In the genomic region with DNA sequence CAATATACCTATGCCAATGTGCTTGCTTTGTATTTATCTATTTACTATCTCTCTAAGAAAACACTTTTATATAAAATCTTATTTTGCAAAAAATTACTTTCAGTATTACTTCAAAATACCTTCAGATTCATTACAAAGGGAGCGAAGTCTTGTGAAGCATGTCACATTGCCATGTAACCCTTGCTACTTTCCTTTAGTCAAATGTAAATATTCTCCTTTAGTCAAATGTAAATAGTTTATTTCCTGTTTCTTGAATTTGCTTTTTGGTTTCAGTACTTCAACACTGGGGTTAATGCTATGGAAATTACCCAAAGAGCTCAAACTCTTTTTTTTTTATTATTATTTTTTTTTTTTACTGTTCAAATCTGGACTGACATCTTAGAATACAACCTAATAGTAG, we compare ENCODE assay signal across 19 cellular contexts.
DNase-seq lines count a peak whose midpoint lies in the region; ATAC-seq and TF ChIP-seq lines count a peak whose summit lies in the region.
"Had no signal": no experiment of that assay in that cellular context is flagged by ENCODE, and none has a peak within 500 bp of the region (broad histone marks: within the 10 kb centered on the region; RNA-seq: fewer than 3 reads in every experiment).

No MANE protein-coding gene starts in this region.

- no peaks in the 10 kb centered on the region for H3F3A ChIP-seq in GM23338 (replicated peaks; ENCODE audit: low read depth)

- no peaks in the 10 kb centered on the region for H3K27me3 Mint-ChIP-seq in GM23338 (ENCODE audit: insufficient read depth, low read depth, poor library complexity)
- H3K27me3 Mint-ChIP-seq: B cell; CD4-positive, CD25-positive, alpha-beta regulatory T cell; CD8-positive, alpha-beta memory T cell had no signal

- TF ChIP-seq CTCF in GM13976 (IDR thresholded peaks at IDR 0.05; ENCODE audit: borderline replicate concordance, control extremely low read depth, extremely low read depth, insufficient read depth, missing control alignments) (no peak), GM23338 (conservative IDR thresholded peaks at IDR 0.05; ENCODE audit: low read depth in 2 of 2) (no peak)

- H4K91ac ChIP-seq in trophoblast cell (ENCODE audit: low read depth, low read length), result no peak overlapping the region

- peak; percentile 66 for ATAC-seq in GM18868 (IDR thresholded peaks at IDR 0.05; ENCODE audit: unreplicated experiment)
- ATAC-seq in GM23338, result no peak

- no peaks in the 10 kb centered on the region for H3K36me3 Mint-ChIP-seq in GM23338 (ENCODE audit: low read depth)
- H3K36me3 Mint-ChIP-seq: CD4-positive, CD25-positive, alpha-beta regulatory T cell; CD8-positive, alpha-beta memory T cell had no signal

- H3K9me3 ChIP-seq in trophoblast cell (ENCODE audit: insufficient read depth, low read depth, low read length), result no peaks in the 10 kb centered on the region
- H3K9me3 ChIP-seq: BLaER1, HAP-1 had no signal

- WGBS in trophoblast cell (ENCODE audit: extremely low coverage, insufficient coverage, insufficient read length), result no CpG with 5 or more reads among the region's 1 CpG

- no peak overlapping the region for H4K12ac ChIP-seq in trophoblast cell (ENCODE audit: low read depth, low read length)

- H3K23ac ChIP-seq in trophoblast cell (ENCODE audit: low read length), result no peak overlapping the region

- no peaks in the 10 kb centered on the region for H4K20me1 ChIP-seq in GM23338 (replicated peaks; ENCODE audit: insufficient read depth)
- H4K20me1 ChIP-seq: BLaER1 had no signal

- no peak overlapping the region for H3K4me3 Mint-ChIP-seq in GM23338
- H3K4me3 Mint-ChIP-seq: B cell; CD4-positive, CD25-positive, alpha-beta regulatory T cell; CD8-positive, alpha-beta memory T cell; HFFc6 had no signal

- no peak overlapping the region for H3K18ac ChIP-seq in trophoblast cell (ENCODE audit: low read length)

- H4K8ac ChIP-seq in trophoblast cell (ENCODE audit: low read depth, low read length), result no peak overlapping the region

- peak; percentile 19 for DNase-seq in DMS53 (lab: John Stamatoyannopoulos, UW)
- peak; percentile 5 for DNase-seq in GM13976 (ENCODE audit: low spot score)
- DNase-seq in GM23338 (ENCODE audit: low spot score), result no peak
- DNase-seq in trophoblast cell, result no peak
- DNase-seq in NCI-H82 treated with DMSO at 0.1 percent for 48 hours (lab: John Stamatoyannopoulos, UW; ENCODE audit: unreplicated experiment), result no peak
- no peak for DNase-seq in DMS 273 treated with DMSO at 0.1 percent for 48 hours (lab: John Stamatoyannopoulos, UW)
- no peak for DNase-seq in OCI-M2 (lab: John Stamatoyannopoulos, UW; ENCODE audit: unreplicated experiment)
- DNase-seq: CD4-positive, CD25-positive, alpha-beta regulatory T cell; CD8-positive, alpha-beta memory T cell; DMS79; GF-D8; GM23248; HFFc6 had no signal

- H3K27ac Mint-ChIP-seq in GM23338, result no peak overlapping the region
- H3K27ac Mint-ChIP-seq: B cell; CD4-positive, CD25-positive, alpha-beta regulatory T cell; CD8-positive, alpha-beta memory T cell; HFFc6 had no signal

- no peak overlapping the region for H2BK120ac ChIP-seq in trophoblast cell (ENCODE audit: insufficient read depth, low read length, poor library complexity)

- H3K4me1 ChIP-seq in GM23338 (ENCODE audit: insufficient read depth) (peaks cover 28% of the 10 kb centered on the region), trophoblast cell (ENCODE audit: control insufficient read depth in 1 of 2, insufficient read depth in 2 of 2, low read length in 2 of 2) (no peaks in the 10 kb centered on the region)
- H3K4me1 ChIP-seq: BLaER1, HAP-1 had no signal

- H2BK12ac ChIP-seq in trophoblast cell (ENCODE audit: low read length), result no peak overlapping the region

- H3K9ac ChIP-seq in trophoblast cell (ENCODE audit: low read length), result no peak overlapping the region
- H3K9ac ChIP-seq: BLaER1, GM23248 had no signal

- H3K27ac ChIP-seq in GM23338 (ENCODE audit: low read depth) (no peak overlapping the region), trophoblast cell (ENCODE audit: low read depth, low read length) (no peak overlapping the region)
- H3K27ac ChIP-seq: 22Rv1, BLaER1, C4-2B, GM23248 had no signal

- H3K79me2 ChIP-seq in GM23338 (replicated peaks; ENCODE audit: insufficient read depth) (no peaks in the 10 kb centered on the region), trophoblast cell (ENCODE audit: control insufficient read depth, insufficient read depth, low read length, poor library complexity) (no peaks in the 10 kb centered on the region)

- no peak overlapping the region for H3K14ac ChIP-seq in trophoblast cell (ENCODE audit: low read length)

- no peaks in the 10 kb centered on the region for H3K79me1 ChIP-seq in trophoblast cell (ENCODE audit: low read length)

- H2AFZ ChIP-seq in GM23338, result no peak overlapping the region
- no peak overlapping the region for H2AFZ ChIP-seq in trophoblast cell (ENCODE audit: insufficient read depth, low read length, poor library complexity)
- H2AFZ ChIP-seq: GM23248 had no signal

- no peaks in the 10 kb centered on the region for H3K9me3 Mint-ChIP-seq in GM23338

- in situ Hi-C loops in GM13976 (cut with MboI; ENCODE audit: low sequenced_read_pairs, unreplicated experiment), result no loop called here

- no peaks in the 10 kb centered on the region for H3K27me3 ChIP-seq in GM23338 (ENCODE audit: insufficient read depth)
- no peaks in the 10 kb centered on the region for H3K27me3 ChIP-seq in trophoblast cell (ENCODE audit: insufficient read depth, low read length)
- H3K27me3 ChIP-seq: BLaER1 had no signal

- no peak overlapping the region for H3K4me3 ChIP-seq in GM23338
- H3K4me3 ChIP-seq in trophoblast cell (ENCODE audit: low read depth, low read length), result no peak overlapping the region
- H3K4me3 ChIP-seq: BLaER1, GM23248, HAP-1 had no signal

- H3K4me1 Mint-ChIP-seq in GM23338, result peaks cover 7% of the 10 kb centered on the region; the same call in 2 of the 3 replicates
- H3K4me1 Mint-ChIP-seq: B cell; CD4-positive, CD25-positive, alpha-beta regulatory T cell; CD8-positive, alpha-beta memory T cell had no signal

- H3K9me2 ChIP-seq in GM23338 (ENCODE audit: insufficient read depth), result peaks cover 8% of the 10 kb centered on the region; the same call in 1 of the 2 replicates

- H2AK5ac ChIP-seq in trophoblast cell (ENCODE audit: low read length), result no peak overlapping the region

- H2BK5ac ChIP-seq in trophoblast cell (ENCODE audit: low read depth, low read length, poor library complexity), result no peak overlapping the region

- peak overlapping the region; percentile 19; the same call in 1 of the 2 replicates for H3K4me2 ChIP-seq in GM23338
- no peak overlapping the region for H3K4me2 ChIP-seq in trophoblast cell (ENCODE audit: low read length)
- H3K4me2 ChIP-seq: BLaER1 had no signal

- no peaks in the 10 kb centered on the region for H3K36me3 ChIP-seq in GM23338 (ENCODE audit: insufficient read depth)
- no peaks in the 10 kb centered on the region for H3K36me3 ChIP-seq in trophoblast cell (ENCODE audit: control insufficient read depth in 1 of 2, insufficient read depth in 2 of 2, low read length in 2 of 2)
- H3K36me3 ChIP-seq: BLaER1, HAP-1 had no signal

- no peak overlapping the region for H3K4ac ChIP-seq in trophoblast cell (ENCODE audit: low read depth, low read length)

TF ChIP-seq in GM23338, 12 proteins besides CTCF, POLR2A, EP300 and RAD21 (continues in another document):
- no peak for TF ChIP-seq CREB1 (CRISPR knock-in tag; IDR thresholded peaks at IDR 0.05; ENCODE audit: low read depth)
- TF ChIP-seq, protein P1, sequence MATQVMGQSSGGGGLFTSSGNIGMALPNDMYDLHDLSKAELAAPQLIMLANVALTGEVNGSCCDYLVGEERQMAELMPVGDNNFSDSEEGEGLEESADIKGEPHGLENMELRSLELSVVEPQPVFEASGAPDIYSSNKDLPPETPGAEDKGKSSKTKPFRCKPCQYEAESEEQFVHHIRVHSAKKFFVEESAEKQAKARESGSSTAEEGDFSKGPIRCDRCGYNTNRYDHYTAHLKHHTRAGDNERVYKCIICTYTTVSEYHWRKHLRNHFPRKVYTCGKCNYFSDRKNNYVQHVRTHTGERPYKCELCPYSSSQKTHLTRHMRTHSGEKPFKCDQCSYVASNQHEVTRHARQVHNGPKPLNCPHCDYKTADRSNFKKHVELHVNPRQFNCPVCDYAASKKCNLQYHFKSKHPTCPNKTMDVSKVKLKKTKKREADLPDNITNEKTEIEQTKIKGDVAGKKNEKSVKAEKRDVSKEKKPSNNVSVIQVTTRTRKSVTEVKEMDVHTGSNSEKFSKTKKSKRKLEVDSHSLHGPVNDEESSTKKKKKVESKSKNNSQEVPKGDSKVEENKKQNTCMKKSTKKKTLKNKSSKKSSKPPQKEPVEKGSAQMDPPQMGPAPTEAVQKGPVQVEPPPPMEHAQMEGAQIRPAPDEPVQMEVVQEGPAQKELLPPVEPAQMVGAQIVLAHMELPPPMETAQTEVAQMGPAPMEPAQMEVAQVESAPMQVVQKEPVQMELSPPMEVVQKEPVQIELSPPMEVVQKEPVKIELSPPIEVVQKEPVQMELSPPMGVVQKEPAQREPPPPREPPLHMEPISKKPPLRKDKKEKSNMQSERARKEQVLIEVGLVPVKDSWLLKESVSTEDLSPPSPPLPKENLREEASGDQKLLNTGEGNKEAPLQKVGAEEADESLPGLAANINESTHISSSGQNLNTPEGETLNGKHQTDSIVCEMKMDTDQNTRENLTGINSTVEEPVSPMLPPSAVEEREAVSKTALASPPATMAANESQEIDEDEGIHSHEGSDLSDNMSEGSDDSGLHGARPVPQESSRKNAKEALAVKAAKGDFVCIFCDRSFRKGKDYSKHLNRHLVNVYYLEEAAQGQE (IDR thresholded peaks at IDR 0.05; ENCODE audit: unreplicated experiment), result no peak
- no peak for TF ChIP-seq ZNF331 (CRISPR knock-in tag; IDR thresholded peaks at IDR 0.05; ENCODE audit: low read depth)
- TF ChIP-seq, protein P2, sequence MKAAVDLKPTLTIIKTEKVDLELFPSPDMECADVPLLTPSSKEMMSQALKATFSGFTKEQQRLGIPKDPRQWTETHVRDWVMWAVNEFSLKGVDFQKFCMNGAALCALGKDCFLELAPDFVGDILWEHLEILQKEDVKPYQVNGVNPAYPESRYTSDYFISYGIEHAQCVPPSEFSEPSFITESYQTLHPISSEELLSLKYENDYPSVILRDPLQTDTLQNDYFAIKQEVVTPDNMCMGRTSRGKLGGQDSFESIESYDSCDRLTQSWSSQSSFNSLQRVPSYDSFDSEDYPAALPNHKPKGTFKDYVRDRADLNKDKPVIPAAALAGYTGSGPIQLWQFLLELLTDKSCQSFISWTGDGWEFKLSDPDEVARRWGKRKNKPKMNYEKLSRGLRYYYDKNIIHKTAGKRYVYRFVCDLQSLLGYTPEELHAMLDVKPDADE (IDR thresholded peaks at IDR 0.05), result no peak
- TF ChIP-seq ZNF114 (CRISPR knock-in tag; IDR thresholded peaks at IDR 0.05), result no peak
- no peak for TF ChIP-seq EZH2 (IDR thresholded peaks at IDR 0.05; ENCODE audit: low read depth, unreplicated experiment)
- no peak for TF ChIP-seq POLR2AphosphoS5 (IDR thresholded peaks at IDR 0.05; ENCODE audit: low read depth)
- no peak for TF ChIP-seq EZH2phosphoT487 (IDR thresholded peaks at IDR 0.05; ENCODE audit: unreplicated experiment)
- TF ChIP-seq STAT1 (IDR thresholded peaks at IDR 0.05; ENCODE audit: unreplicated experiment), result no peak
- no peak for TF ChIP-seq NANOG (IDR thresholded peaks at IDR 0.05; ENCODE audit: borderline replicate concordance)
- TF ChIP-seq JUNB (IDR thresholded peaks at IDR 0.05; ENCODE audit: unreplicated experiment), result no peak

Comparison
In these comparisons a context has a peak if more than half of its experiments do, and no peak if none do; other contexts are left out.
1. DNase-seq: peak in DMS53 (single experiment) and GM13976 (single experiment); none in GM23338 (single experiment), trophoblast cell (0 of 2), NCI-H82 treated with DMSO at 0.1 percent for 48 hours (single experiment), DMS 273 treated with DMSO at 0.1 percent for 48 hours (single experiment) and OCI-M2 (single experiment).